In genomic region chr11:21752475-21753243, GRCh38 we compare ENCODE assay signal across 8 cellular contexts.
DNase-seq lines count a peak whose midpoint lies in the region; ATAC-seq and TF ChIP-seq lines count a peak whose summit lies in the region.
"Not testable (repeated sequence)": the region's sequence is repeated elsewhere in the genome, so short reads cannot be mapped to it uniquely, and the experiment has no call there.

No MANE protein-coding gene starts in this region.

- 97% methylated on average over 37 of the region's 37 CpGs for WGBS in HUES64

- not testable (repeated sequence) for H3K4me1 ChIP-seq in BLaER1 treated with 17β-estradiol and CSF1 and Interleukin-3, amounts not matched to agents 10 nM and 100 nM; HUES64 (ENCODE audit: insufficient read depth, low read length)

- H3K27ac Mint-ChIP-seq in activated CD4-positive, alpha-beta T cell treated with anti-CD3 and anti-CD28 coated beads for 36 hours = peak overlapping the region; percentile 68
- not testable (repeated sequence) for H3K27ac Mint-ChIP-seq in activated T-helper 17 cell treated with anti-CD3 and anti-CD28 coated beads, Interleukin-2, amount 50 U/mL, for 72 hours; central memory CD8-positive, alpha-beta T cell (ENCODE audit: low read depth)
- peak overlapping the region in 1 of 2 donors; percentile 62 for H3K27ac Mint-ChIP-seq in natural killer cell

- DNase-seq in NCI-H2196 (lab: John Stamatoyannopoulos, UW; ENCODE audit: unreplicated experiment) = peak; percentile 8
- peak; percentile 11 for DNase-seq in activated CD4-positive, alpha-beta T cell treated with anti-CD3 and anti-CD28 coated beads for 36 hours
- DNase-seq in central memory CD8-positive, alpha-beta T cell (ENCODE audit: low spot score in 2 of 2); natural killer cell: not testable (repeated sequence)

- POLR2A ChIA-PET in activated CD4-positive, alpha-beta T cell treated with anti-CD3 and anti-CD28 coated beads for 36 hours (lab: Charles Lee) = not testable (repeated sequence)

- H4K20me1 ChIP-seq in BLaER1 treated with 17β-estradiol and CSF1 and Interleukin-3, amounts not matched to agents 10 nM and 100 nM = not testable (repeated sequence)

- not testable (repeated sequence) for ATAC-seq in activated CD4-positive, alpha-beta T cell treated with anti-CD3 and anti-CD28 coated beads for 36 hours; activated T-helper 17 cell treated with anti-CD3 and anti-CD28 coated beads, Interleukin-2, amount 50 U/mL, for 72 hours (replicated peaks); central memory CD8-positive, alpha-beta T cell (replicated peaks; ENCODE audit: extremely low read depth, poor library complexity, severe bottlenecking); natural killer cell

- not testable (repeated sequence) for H3K36me3 ChIP-seq in BLaER1 treated with 17β-estradiol and CSF1 and Interleukin-3, amounts not matched to agents 10 nM and 100 nM; HUES64 (ENCODE audit: insufficient read depth, low read length)

- not testable (repeated sequence) for H3K4me1 Mint-ChIP-seq in activated CD4-positive, alpha-beta T cell treated with anti-CD3 and anti-CD28 coated beads for 36 hours; activated T-helper 17 cell treated with anti-CD3 and anti-CD28 coated beads, Interleukin-2, amount 50 U/mL, for 72 hours; central memory CD8-positive, alpha-beta T cell; natural killer cell

- H3K9ac ChIP-seq in BLaER1 treated with 17β-estradiol and CSF1 and Interleukin-3, amounts not matched to agents 10 nM and 100 nM = peak overlapping the region in 3 of 11 experiments; percentile 15 to 40 (median 34); a peak in 3 of 22 replicates
- not testable (repeated sequence) for H3K9ac ChIP-seq in HUES64 (ENCODE audit: low read depth, low read length)

- H3K27me3 Mint-ChIP-seq in activated CD4-positive, alpha-beta T cell treated with anti-CD3 and anti-CD28 coated beads for 36 hours; activated T-helper 17 cell treated with anti-CD3 and anti-CD28 coated beads, Interleukin-2, amount 50 U/mL, for 72 hours; central memory CD8-positive, alpha-beta T cell; natural killer cell (ENCODE audit: low read depth in 2 of 2): not testable (repeated sequence)

- peaks cover 4 to 18% (median 9%) of the 10 kb centered on the region in 11 experiments; a peak in 20 of 22 replicates for H3K9me3 ChIP-seq in BLaER1 treated with 17β-estradiol and CSF1 and Interleukin-3, amounts not matched to agents 10 nM and 100 nM (replicated peaks in 1 of 11)
- H3K9me3 ChIP-seq in HUES64 (ENCODE audit: insufficient read depth, low read depth, low read length) = not testable (repeated sequence)

- TF ChIP-seq CTCF in natural killer cell (IDR thresholded peaks at IDR 0.05) = not testable (repeated sequence)

- H3K27ac ChIP-seq in BLaER1 treated with 17β-estradiol and CSF1 and Interleukin-3, amounts not matched to agents 10 nM and 100 nM; HUES64 (ENCODE audit: low read depth, low read length): not testable (repeated sequence)

- H3K9me3 Mint-ChIP-seq in activated CD4-positive, alpha-beta T cell treated with anti-CD3 and anti-CD28 coated beads for 36 hours (ENCODE audit: low read depth) = peaks cover 19% of the 10 kb centered on the region
- peaks cover 19% of the 10 kb centered on the region for H3K9me3 Mint-ChIP-seq in activated T-helper 17 cell treated with anti-CD3 and anti-CD28 coated beads, Interleukin-2, amount 50 U/mL, for 72 hours
- H3K9me3 Mint-ChIP-seq in central memory CD8-positive, alpha-beta T cell = peaks cover 24% of the 10 kb centered on the region
- H3K9me3 Mint-ChIP-seq in natural killer cell = peaks cover 20 to 21% of the 10 kb centered on the region in 2 donors

- intact Hi-C loops in activated CD4-positive, alpha-beta T cell treated with anti-CD3 and anti-CD28 coated beads for 36 hours (cut with DNase I, micrococcal nuclease); natural killer cell (cut with micrococcal nuclease): not testable (repeated sequence)

- CTCF ChIA-PET in activated CD4-positive, alpha-beta T cell treated with anti-CD3 and anti-CD28 coated beads for 36 hours (lab: Charles Lee) = interaction anchor here (0.6 kb wide), 1 partner anchor 27 kb away, joined by 4 read pairs; no protein-coding TSS in a partner anchor

- peak overlapping the region; percentile 62 for H3K4me3 Mint-ChIP-seq in activated CD4-positive, alpha-beta T cell treated with anti-CD3 and anti-CD28 coated beads for 36 hours
- H3K4me3 Mint-ChIP-seq in activated T-helper 17 cell treated with anti-CD3 and anti-CD28 coated beads, Interleukin-2, amount 50 U/mL, for 72 hours = peak overlapping the region; percentile 8
- H3K4me3 Mint-ChIP-seq in central memory CD8-positive, alpha-beta T cell = peak overlapping the region; percentile 42
- peak overlapping the region; percentile 67 for H3K4me3 Mint-ChIP-seq in natural killer cell

- H3K27me3 ChIP-seq in BLaER1 treated with 17β-estradiol and CSF1 and Interleukin-3, amounts not matched to agents 10 nM and 100 nM; HUES64 (ENCODE audit: insufficient read depth, low read length): not testable (repeated sequence)

- H3K4me3 ChIP-seq in BLaER1 treated with 17β-estradiol and CSF1 and Interleukin-3, amounts not matched to agents 10 nM and 100 nM = peak overlapping the region in 5 of 10 experiments; percentile 10 to 44 (median 38); a peak in 7 of 20 replicates
- H3K4me3 ChIP-seq in GM08714 (ENCODE audit: low read length) = peak overlapping the region; percentile 70
- peak overlapping the region; percentile 16; the same call in 1 of the 2 replicates for H3K4me3 ChIP-seq in HUES64 (ENCODE audit: low read length)

- not testable (repeated sequence) for H3K36me3 Mint-ChIP-seq in activated CD4-positive, alpha-beta T cell treated with anti-CD3 and anti-CD28 coated beads for 36 hours (ENCODE audit: low read depth); activated T-helper 17 cell treated with anti-CD3 and anti-CD28 coated beads, Interleukin-2, amount 50 U/mL, for 72 hours (ENCODE audit: low read depth); central memory CD8-positive, alpha-beta T cell (ENCODE audit: insufficient read depth)
- peaks cover 13% of the 10 kb centered on the region for H3K36me3 Mint-ChIP-seq in natural killer cell

- H3K4me2 ChIP-seq in BLaER1 treated with 17β-estradiol and CSF1 and Interleukin-3, amounts not matched to agents 10 nM and 100 nM = peak overlapping the region; percentile 31 to 69 (median 41)

Comparison
In these comparisons a context has a peak if more than half of its experiments do, and no peak if none do; other contexts are left out.
1. H3K4me3 Mint-ChIP-seq: peak in every context shown above with its lines; median percentile 67 in natural killer cell; 62 in activated CD4-positive, alpha-beta T cell treated with anti-CD3 and anti-CD28 coated beads for 36 hours; 42 in central memory CD8-positive, alpha-beta T cell; 8 in activated T-helper 17 cell treated with anti-CD3 and anti-CD28 coated beads, Interleukin-2, amount 50 U/mL, for 72 hours.